ENCODE assay signal across 10 cellular contexts in genomic region chr21:14687277-14687642, GRCh38.
A peak's percentile ranks its signal among the peaks of the same experiment; 100 is the strongest.
DNase-seq lines count a peak whose midpoint lies in the region; ATAC-seq and TF ChIP-seq lines count a peak whose summit lies in the region.
"Had no signal": no experiment of that assay in that cellular context is flagged by ENCODE, and none has a peak within 500 bp of the region (broad histone marks: within the 10 kb centered on the region; RNA-seq: fewer than 3 reads in every experiment).

No MANE protein-coding gene starts in this region.

- H3K9me3 Mint-ChIP-seq in natural killer cell, result no peaks in the 10 kb centered on the region

- TF ChIP-seq CTCF in natural killer cell (IDR thresholded peaks at IDR 0.05) (no peak), right atrium auricular region (IDR thresholded peaks at IDR 0.05) (no peak), mammary epithelial cell (conservative IDR thresholded peaks at IDR 0.05 in 1 of 2, IDR thresholded peaks at IDR 0.05 in 1 of 2; ENCODE audit: extremely low read depth in 1 of 2, insufficient read depth in 1 of 2, low read depth in 1 of 2, low read length in 2 of 2) (no peak)

- no peaks in the 10 kb centered on the region for H4K20me1 ChIP-seq in mammary epithelial cell (ENCODE audit: insufficient read depth, low read length)

- no peak overlapping the region for H3K27ac Mint-ChIP-seq in natural killer cell

- H3K4me1 Mint-ChIP-seq in natural killer cell, result peaks cover 15 to 19% of the 10 kb centered on the region in 2 donors

- in situ Hi-C loops in mammary epithelial cell (cut with MboI; ENCODE audit: low sequenced_read_pairs in 2 of 2), result no loop called here

- intact Hi-C loops in natural killer cell (cut with micrococcal nuclease) (loop anchor here (10.0 kb wide), 1 partner anchor 162 kb away; no protein-coding TSS in a partner anchor), mammary epithelial cell (cut with micrococcal nuclease) (no loop called here)

- no peaks in the 10 kb centered on the region for H3K36me3 Mint-ChIP-seq in natural killer cell

- BruUV-seq in mammary epithelial cell (replicated peaks; lab: Mats Ljungman, UMichigan), result no TSS peak

- ATAC-seq in GM19035 (IDR thresholded peaks at IDR 0.05; ENCODE audit: unreplicated experiment) (peak; percentile 51), HG02840 (IDR thresholded peaks at IDR 0.05; ENCODE audit: low FRiP score, unreplicated experiment) (peak; percentile 41), natural killer cell (peak; percentile 30 to 46 (median 30))
- ATAC-seq: HCT116 had no signal

- H3K36me3 ChIP-seq in right atrium auricular region, result no peaks in the 10 kb centered on the region
- no peaks in the 10 kb centered on the region for H3K36me3 ChIP-seq in mammary epithelial cell (ENCODE audit: insufficient read depth, low read length)

- H3K4me3 ChIP-seq in right atrium auricular region, result no peak overlapping the region
- no peak overlapping the region for H3K4me3 ChIP-seq in mammary epithelial cell (replicated peaks in 1 of 3; ENCODE audit: insufficient read depth in 1 of 3, low read depth in 2 of 3, low read length in 3 of 3)

- H3K27ac ChIP-seq in right atrium auricular region (no peak overlapping the region), mammary epithelial cell (ENCODE audit: insufficient read depth, low read depth, low read length) (no peak overlapping the region)

- H3K4me1 ChIP-seq in right atrium auricular region, result no peaks in the 10 kb centered on the region
- H3K4me1 ChIP-seq in mammary epithelial cell (ENCODE audit: insufficient read depth, low read length), result no peaks in the 10 kb centered on the region

- H2AFZ ChIP-seq in mammary epithelial cell (ENCODE audit: low read depth, low read length), result no peak overlapping the region

- H3K9me3 ChIP-seq in right atrium auricular region, result no peaks in the 10 kb centered on the region
- H3K9me3 ChIP-seq in mammary epithelial cell (replicated peaks; ENCODE audit: insufficient read depth, low read length), result no peaks in the 10 kb centered on the region

- H3K4me2 ChIP-seq in mammary epithelial cell (ENCODE audit: insufficient read depth, low read depth, low read length), result no peak overlapping the region

- CTCF ChIA-PET in mammary epithelial cell (lab: Charles Lee; ENCODE audit: low non-redundant PET), result no interaction called here

- peaks cover 0 to 10% of the 10 kb centered on the region in 2 donors for H3K27me3 Mint-ChIP-seq in natural killer cell (ENCODE audit: low read depth in 2 of 2)

- no peaks in the 10 kb centered on the region for H3K27me3 ChIP-seq in right atrium auricular region
- no peaks in the 10 kb centered on the region for H3K27me3 ChIP-seq in mammary epithelial cell (ENCODE audit: insufficient read depth, low read length)

- dilution Hi-C loops in mammary epithelial cell (cut with HindIII; ENCODE audit: low sequenced_read_pairs), result no loop called here

- H3K79me2 ChIP-seq in mammary epithelial cell (ENCODE audit: insufficient read depth, low read length), result no peaks in the 10 kb centered on the region

- DNase-seq in NOMO-1 (lab: John Stamatoyannopoulos, UW; ENCODE audit: unreplicated experiment in 2 of 2) (peak; percentile 81 to 96), natural killer cell (no peak), ecto neural progenitor cell (ENCODE audit: low spot score) (no peak), right atrium auricular region (ENCODE audit: low spot score) (no peak), mammary epithelial cell (no peak)
- no peak for DNase-seq in stimulated activated naive CD4-positive, alpha-beta T cell treated with Interleukin-2 at 50 U/mL for 16 hours (lab: John Stamatoyannopoulos, UW)

- H3K4me3 Mint-ChIP-seq in natural killer cell, result no peak overlapping the region
- H3K4me3 Mint-ChIP-seq: T-helper 1 cell treated with Interleukin-12 subunit alpha and Interleukin-12 subunit beta and Interleukin-4 antibody, amounts not matched to agents 30 μg/mL and 1 μg/mL, for 36 hours had no signal

- H3K9ac ChIP-seq in mammary epithelial cell (ENCODE audit: insufficient read depth, low read length), result no peak overlapping the region

Comparison
In these comparisons a context has a peak if more than half of its experiments do, and no peak if none do; other contexts are left out.
1. DNase-seq: peak in NOMO-1 (2 of 2); none in natural killer cell (single experiment), stimulated activated naive CD4-positive, alpha-beta T cell treated with Interleukin-2 at 50 U/mL for 16 hours (single experiment), ecto neural progenitor cell (single experiment), right atrium auricular region (single experiment) and mammary epithelial cell (single experiment).
2. Peak in every context shown above with its lines, with median percentiles within 50 percentile points of each other: ATAC-seq.